Comparison of ENCODE assay signal across 8 cellular contexts in the genomic region with DNA sequence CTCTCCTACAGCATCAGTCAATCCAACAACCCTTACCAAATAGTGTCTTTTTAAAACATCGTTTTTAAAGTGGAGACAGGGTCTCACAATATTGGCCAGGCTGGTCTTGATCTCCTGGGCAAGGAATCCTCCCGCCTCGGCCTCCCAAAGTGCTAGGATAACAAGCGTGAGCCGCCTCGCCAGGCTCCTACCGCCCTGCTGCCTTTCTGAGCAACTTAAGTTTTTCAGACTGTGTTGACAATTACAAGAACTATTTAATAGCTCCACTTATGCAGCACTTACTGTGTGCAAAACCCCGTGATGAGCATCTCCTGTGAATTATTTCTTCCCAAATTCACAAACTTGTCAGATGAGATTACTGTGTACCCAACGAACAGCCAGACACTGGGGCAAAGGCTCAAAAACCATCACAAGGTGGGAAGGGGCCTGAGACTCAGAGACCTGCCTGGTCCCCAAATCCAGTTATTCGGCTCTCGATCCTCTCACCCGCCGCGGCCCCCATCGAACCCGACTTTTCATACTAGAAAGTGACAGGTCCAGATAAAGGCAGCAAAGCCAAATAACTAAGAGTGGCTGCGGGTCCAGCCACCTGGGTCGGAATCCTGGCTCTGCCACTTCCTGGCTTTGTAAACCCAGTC. TPM values are rescaled to one million over a fixed set of nuclear protein-coding genes. Genes with fewer than 3 reads are reported as not detected.
DNase-seq lines count a peak whose midpoint lies in the region; ATAC-seq and TF ChIP-seq lines count a peak whose summit lies in the region.

No MANE protein-coding gene starts in this region.

- peaks cover 21 to 40% of the 10 kb centered on the region in 2 donors for H3K4me1 ChIP-seq in adrenal gland (replicated peaks in 1 of 2)
- H3K4me1 ChIP-seq in thoracic aorta (ENCODE audit: control insufficient read depth in 1 of 2, low read depth in 2 of 2) = peaks cover 24 to 45% of the 10 kb centered on the region in 2 donors

- peak overlapping the region; percentile 99 for H3K27ac Mint-ChIP-seq in T-helper 1 cell treated with Interleukin-12 subunit alpha and Interleukin-12 subunit beta and Interleukin-4 antibody, amounts not matched to agents 30 μg/mL and 1 μg/mL, for 36 hours

- no peak for TF ChIP-seq CTCF in adrenal gland (IDR thresholded peaks at IDR 0.05)
- no peak for TF ChIP-seq CTCF in kidney epithelial cell (IDR thresholded peaks at IDR 0.05; ENCODE audit: insufficient read depth, low read length, poor library complexity, severe bottlenecking)
- TF ChIP-seq CTCF in thoracic aorta (IDR thresholded peaks at IDR 0.05) = no peak

- no peak for ATAC-seq in thoracic aorta (ENCODE audit: insufficient number of reproducible peaks, low FRiP score, low read depth)
- no peak for ATAC-seq in GM21447 (IDR thresholded peaks at IDR 0.05; ENCODE audit: unreplicated experiment)

- H3K27me3 ChIP-seq in adrenal gland = no peaks in the 10 kb centered on the region
- H3K27me3 ChIP-seq in kidney epithelial cell (ENCODE audit: control insufficient read depth, insufficient read depth, low read length) = no peaks in the 10 kb centered on the region
- H3K27me3 ChIP-seq in thoracic aorta (replicated peaks; ENCODE audit: insufficient read depth) = no peaks in the 10 kb centered on the region

- H3K4me3 ChIP-seq in adrenal gland (peak overlapping the region; percentile 38 to 97 (median 88)), kidney epithelial cell (ENCODE audit: low read depth, low read length) (peak overlapping the region; percentile 90), thoracic aorta (peak overlapping the region; percentile 95)

- peak overlapping the region; percentile 47 to 96 (median 92) for H3K27ac ChIP-seq in adrenal gland
- peak overlapping the region; percentile 84 to 97 for H3K27ac ChIP-seq in thoracic aorta

- H3K36me3 ChIP-seq in adrenal gland (replicated peaks in 1 of 2) (peaks cover 0 to 30% of the 10 kb centered on the region in 2 donors), kidney epithelial cell (ENCODE audit: control insufficient read depth, insufficient read depth, low read length) (peaks cover 5% of the 10 kb centered on the region), thoracic aorta (peaks cover 23% of the 10 kb centered on the region)

- intact Hi-C loops in adrenal gland (cut with DNase I) = no loop called here

- H3K27me3 Mint-ChIP-seq in T-helper 1 cell treated with Interleukin-12 subunit alpha and Interleukin-12 subunit beta and Interleukin-4 antibody, amounts not matched to agents 30 μg/mL and 1 μg/mL, for 36 hours (ENCODE audit: low read depth) = no peaks in the 10 kb centered on the region

- H3K36me3 Mint-ChIP-seq in T-helper 1 cell treated with Interleukin-12 subunit alpha and Interleukin-12 subunit beta and Interleukin-4 antibody, amounts not matched to agents 30 μg/mL and 1 μg/mL, for 36 hours (ENCODE audit: low read depth) = peaks cover 42% of the 10 kb centered on the region

- H3K9me3 ChIP-seq in adrenal gland (replicated peaks in 1 of 3) = no peaks in the 10 kb centered on the region
- H3K9me3 ChIP-seq in thoracic aorta = no peaks in the 10 kb centered on the region

- 1 to 6% (median 2%) methylated on average over 10 to 18 of the region's 18 CpGs for WGBS in adrenal gland, 4 donors

- H3K4me3 Mint-ChIP-seq in T-helper 1 cell treated with Interleukin-12 subunit alpha and Interleukin-12 subunit beta and Interleukin-4 antibody, amounts not matched to agents 30 μg/mL and 1 μg/mL, for 36 hours = peak overlapping the region; percentile 98

- DNase-seq in T-helper 1 cell (no peak), adrenal gland (peak in 5 of 7 donors; percentile 25 to 72 (median 50)), kidney epithelial cell (ENCODE audit: low read depth) (no peak), thoracic aorta (ENCODE audit: low spot score) (no peak), NCI-H187 (lab: John Stamatoyannopoulos, UW) (no peak), T1000 (lab: John Stamatoyannopoulos, UW) (no peak)

- H3K4me1 Mint-ChIP-seq in T-helper 1 cell treated with Interleukin-12 subunit alpha and Interleukin-12 subunit beta and Interleukin-4 antibody, amounts not matched to agents 30 μg/mL and 1 μg/mL, for 36 hours (ENCODE audit: low read depth) = peaks cover 32% of the 10 kb centered on the region

- no peak for TF ChIP-seq POLR2A in adrenal gland (IDR thresholded peaks at IDR 0.05)

- H3K9me3 Mint-ChIP-seq in T-helper 1 cell treated with Interleukin-12 subunit alpha and Interleukin-12 subunit beta and Interleukin-4 antibody, amounts not matched to agents 30 μg/mL and 1 μg/mL, for 36 hours = no peaks in the 10 kb centered on the region

RNA-seq across cellular contexts. Expression of a gene that starts 0.6 kb away (rescaled TPM):
- 1,000 to 10,000 TPM; 1,183 to 3,315 (median 1,866) TPM for total RNA-seq in adrenal gland
- 1,000 to 10,000 TPM in 2 of 3 donors, 100 to 1,000 TPM in 1; 575 to 5,137 (median 3,671) TPM for polyA plus RNA-seq in adrenal gland
- 2,979 and 3,293 TPM in 2 replicates for total RNA-seq in kidney epithelial cell
- total RNA-seq in thoracic aorta = 1,000 to 10,000 TPM; 1,120 to 1,389 TPM

RNA-seq across cellular contexts. Expression of a gene that starts 0.9 kb away (rescaled TPM):
- total RNA-seq in adrenal gland (10 to 100 TPM; 11.7 to 27.9 (median 18.5) TPM), kidney epithelial cell (27.9 and 30.3 TPM in 2 replicates), thoracic aorta (10 to 100 TPM; 16.2 to 49.0 TPM)
- polyA plus RNA-seq in adrenal gland = 10 to 100 TPM in 2 of 3 donors, 1 to 10 TPM in 1; 4.3 to 29.9 (median 12.6) TPM

RNA-seq across cellular contexts. Expression of a gene that starts 3.5 kb away (rescaled TPM):
- total RNA-seq in adrenal gland = under 1 TPM in 1 of 8 donors, not detected in 7; 0.75 TPM
- polyA plus RNA-seq in adrenal gland = 1 to 10 TPM in 1 of 3 donors, under 1 TPM in 1, not detected in 1; 0.24 to 1.6 TPM
- 0.25 and 2.3 TPM in 2 replicates for total RNA-seq in kidney epithelial cell
- 1 to 10 TPM in 1 of 2 donors, not detected in 1; 2.0 TPM for total RNA-seq in thoracic aorta

RNA-seq across cellular contexts. Expression of a gene that starts 11.9 kb away (rescaled TPM):
- not detected for total RNA-seq in adrenal gland
- not detected for polyA plus RNA-seq in adrenal gland
- total RNA-seq in kidney epithelial cell = not detected in 2 replicates
- not detected for total RNA-seq in thoracic aorta

RNA-seq across cellular contexts. Expression of a gene that starts 18.8 kb away (rescaled TPM):
- total RNA-seq in adrenal gland (10 to 100 TPM; 30.1 to 78.3 (median 56.8) TPM), kidney epithelial cell (1.6 and 3.4 TPM in 2 replicates), thoracic aorta (10 to 100 TPM in 1 of 2 donors, 1 to 10 TPM in 1; 3.9 to 15.0 TPM)
- 10 to 100 TPM; 11.5 to 80.6 (median 57.9) TPM for polyA plus RNA-seq in adrenal gland

Comparison
In these comparisons a context has a peak if more than half of its experiments do, and no peak if none do; other contexts are left out.
1. DNase-seq: peak in adrenal gland (5 of 7); none in T-helper 1 cell (0 of 5), kidney epithelial cell (single experiment), thoracic aorta (single experiment), NCI-H187 (0 of 2) and T1000 (single experiment).
2. Peak in every context shown above with its lines, with median percentiles within 50 percentile points of each other: H3K4me3 ChIP-seq.